ENCODE assay signal across 25 cellular contexts in the genomic region with DNA sequence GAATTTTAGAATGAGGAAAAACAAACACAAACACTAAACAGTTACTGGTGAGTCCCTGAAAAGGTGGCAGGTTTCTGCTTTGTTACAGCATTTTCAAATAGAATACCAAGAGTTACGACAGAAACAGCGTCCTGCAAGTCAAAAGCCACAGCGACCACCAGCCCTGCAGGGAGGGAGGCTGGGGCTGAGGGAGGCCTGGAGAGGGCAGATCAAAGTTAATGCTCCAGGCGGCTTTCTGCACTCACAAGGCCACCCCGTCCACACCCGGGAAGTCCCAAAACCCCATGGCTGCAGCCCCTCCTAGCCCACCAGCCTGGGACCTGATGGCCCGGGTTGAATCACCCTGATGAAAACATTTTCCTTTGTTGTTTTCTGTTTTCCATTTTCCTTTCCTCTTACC. TPM values are rescaled to one million over a fixed set of nuclear protein-coding genes. Genes with fewer than 3 reads are reported as not detected.
DNase-seq lines count a peak whose midpoint lies in the region; ATAC-seq and TF ChIP-seq lines count a peak whose summit lies in the region.
"Had no signal": no experiment of that assay in that cellular context is flagged by ENCODE, and none has a peak within 500 bp of the region (broad histone marks: within the 10 kb centered on the region; RNA-seq: fewer than 3 reads in every experiment).

No MANE protein-coding gene starts in this region.

- H3K36me3 Mint-ChIP-seq in nephron (ENCODE audit: low read depth) = peaks cover 9% of the 10 kb centered on the region
- H3K36me3 Mint-ChIP-seq: CD8-positive, alpha-beta T cell; IgD-negative memory B cell had no signal

- H3K4me1 ChIP-seq in cardiac muscle cell (ENCODE audit: low read depth) = peaks cover 10% of the 10 kb centered on the region
- peaks cover 15% of the 10 kb centered on the region for H3K4me1 ChIP-seq in NT2/D1 (ENCODE audit: insufficient read depth, insufficient read length)

- H3K9ac ChIP-seq in NT2/D1 (ENCODE audit: insufficient read length, low read depth) = peak overlapping the region; percentile 16

- H3K4me3 ChIP-seq in cardiac muscle cell = no peak overlapping the region
- no peak overlapping the region for H3K4me3 ChIP-seq in NT2/D1 (ENCODE audit: insufficient read length, low read depth)

- no peaks in the 10 kb centered on the region for H3K9me3 ChIP-seq in cardiac muscle cell (ENCODE audit: low read depth)
- H3K9me3 ChIP-seq in NT2/D1 (ENCODE audit: insufficient read depth, low read length) = peaks cover 4% of the 10 kb centered on the region; the same call in 1 of the 2 replicates

- peaks cover 27% of the 10 kb centered on the region for H3K4me1 Mint-ChIP-seq in nephron

- no peak for DNase-seq in cardiac muscle cell (ENCODE audit: low read depth in 1 of 2, low spot score in 1 of 2)
- no peak for DNase-seq in left cardiac atrium
- DNase-seq in NT2/D1 (ENCODE audit: low read depth, low spot score) = no peak
- DNase-seq in stimulated activated CD4-positive, alpha-beta T cell treated with anti-CD3 and anti-CD28 coated beads, Interleukin-12 subunit alpha, Interleukin-12 subunit beta, amount 100 ng/mL, for 4 hours = no peak
- DNase-seq: AML-193; C1 segment of cervical spinal cord; Calu3; CD8-positive, alpha-beta T cell; DMS153; GDM1; H9; HFFc6; NCI-H1092 treated with DMSO at 0.1 percent for 48 hours; NCI-H1436 treated with DMSO at 0.1 percent for 48 hours; NCI-H1930; NCI-H510A had no signal

- peak overlapping the region; percentile 17 for H3K27ac ChIP-seq in cardiac muscle cell
- H3K27ac ChIP-seq: 22Rv1 had no signal

- H3K27me3 Mint-ChIP-seq in nephron (ENCODE audit: low read depth) = peaks cover 16% of the 10 kb centered on the region

- no peak for TF ChIP-seq CTCF in cardiac muscle cell (IDR thresholded peaks at IDR 0.05; ENCODE audit: low read depth, low read length)
- no peak for TF ChIP-seq CTCF in nephron (IDR thresholded peaks at IDR 0.05; ENCODE audit: unreplicated experiment in 3 of 3)

- H3K36me3 ChIP-seq in cardiac muscle cell (no peaks in the 10 kb centered on the region), NT2/D1 (ENCODE audit: insufficient read depth, insufficient read length, low read length) (no peaks in the 10 kb centered on the region)

- TF ChIP-seq POLR2A in GM18505 (IDR thresholded peaks at IDR 0.05; ENCODE audit: borderline replicate concordance, extremely low read depth, insufficient read depth, insufficient read length) = no peak

- ATAC-seq in left cardiac atrium (no peak), GM18505 (IDR thresholded peaks at IDR 0.05; ENCODE audit: unreplicated experiment) (no peak), GM19035 (IDR thresholded peaks at IDR 0.05; ENCODE audit: unreplicated experiment) (no peak), HG02840 (IDR thresholded peaks at IDR 0.05; ENCODE audit: low FRiP score, unreplicated experiment) (no peak)
- ATAC-seq: CD8-positive, alpha-beta T cell; Panc1; SK-N-SH treated with all-trans-retinoic acid at 6 μM for 48 hours had no signal

- H3K27ac Mint-ChIP-seq in nephron = peak overlapping the region in 2 of 3 experiments; percentile 13 to 65
- H3K27ac Mint-ChIP-seq: CD8-positive, alpha-beta T cell; HFFc6 had no signal

- H3K4me3 Mint-ChIP-seq in nephron = no peak overlapping the region
- H3K4me3 Mint-ChIP-seq: CD8-positive, alpha-beta T cell; H9; HFFc6; IgD-negative memory B cell had no signal

- intact Hi-C loops in left cardiac atrium (cut with DNase I) = no loop called here

- H3K27me3 ChIP-seq in cardiac muscle cell (no peaks in the 10 kb centered on the region), NT2/D1 (ENCODE audit: insufficient read depth, insufficient read length) (no peaks in the 10 kb centered on the region)

- H3K9me3 Mint-ChIP-seq in nephron = peaks cover 2% of the 10 kb centered on the region
- H3K9me3 Mint-ChIP-seq: CD8-positive, alpha-beta T cell; IgD-negative memory B cell had no signal

RNA-seq across cellular contexts. Expression of gene COL23A1, which starts 29.3 kb away (rescaled TPM):
- total RNA-seq in cardiac muscle cell (19.7 and 43.0 TPM in 2 replicates), left cardiac atrium (1 to 10 TPM; 5.5 to 6.0 TPM)
- polyA plus RNA-seq in cardiac muscle cell = 28.9 and 47.0 TPM in 2 replicates
- total RNA-seq: Calu3; CD8-positive, alpha-beta T cell; HFFc6; HT1080 had no signal
